ENCODE assay signal across 1 cellular context in the genomic region with DNA sequence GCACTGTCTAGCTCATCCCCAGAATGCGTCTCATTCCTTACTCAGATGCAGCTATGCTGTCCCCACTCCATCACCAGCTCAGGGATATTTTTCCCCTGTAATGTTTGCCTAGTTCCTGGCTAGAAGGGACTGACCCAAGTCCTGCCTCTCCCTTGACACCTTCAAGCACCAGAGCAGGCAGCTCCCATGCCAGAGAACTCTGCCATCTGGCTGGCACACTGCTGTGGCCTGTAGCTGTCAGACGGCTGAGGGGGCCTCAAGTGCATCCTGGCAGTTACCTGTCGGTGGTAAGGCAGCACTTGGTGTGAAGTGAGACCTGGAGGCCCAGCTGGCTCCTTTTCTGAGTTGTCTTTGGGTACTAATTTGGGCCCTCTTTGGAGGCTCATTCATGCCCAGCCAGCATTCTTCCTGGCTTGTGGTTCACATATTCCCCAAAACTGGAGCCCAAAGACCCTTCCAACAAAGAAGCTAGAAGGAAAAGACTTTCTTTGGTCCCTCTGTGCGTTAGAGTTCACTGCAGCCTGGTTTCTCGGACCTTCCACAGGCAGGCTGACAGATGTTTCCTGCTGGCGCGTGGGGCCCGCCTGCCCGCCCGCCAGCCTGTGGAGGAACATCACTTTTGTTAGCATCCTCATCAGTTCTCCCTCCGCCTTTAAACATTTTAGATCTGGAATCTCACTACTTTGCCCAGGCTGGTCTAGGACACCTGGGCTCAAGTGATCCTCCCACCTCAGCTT.
A peak's percentile ranks its signal among the peaks of the same experiment; 100 is the strongest.
TF ChIP-seq lines count a peak whose summit lies in the region.

No MANE protein-coding gene starts in this region.

TF ChIP-seq in HepG2, 621 proteins besides CTCF, POLR2A, EP300 and RAD21 (continued from another document):
- TF ChIP-seq, protein P1, sequence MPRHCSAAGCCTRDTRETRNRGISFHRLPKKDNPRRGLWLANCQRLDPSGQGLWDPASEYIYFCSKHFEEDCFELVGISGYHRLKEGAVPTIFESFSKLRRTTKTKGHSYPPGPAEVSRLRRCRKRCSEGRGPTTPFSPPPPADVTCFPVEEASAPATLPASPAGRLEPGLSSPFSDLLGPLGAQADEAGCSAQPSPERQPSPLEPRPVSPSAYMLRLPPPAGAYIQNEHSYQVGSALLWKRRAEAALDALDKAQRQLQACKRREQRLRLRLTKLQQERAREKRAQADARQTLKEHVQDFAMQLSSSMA (CRISPR knock-in tag; IDR thresholded peaks at IDR 0.05): no peak
- no peak for TF ChIP-seq CENPT (CRISPR knock-in tag; IDR thresholded peaks at IDR 0.05; ENCODE audit: low read depth)
- no peak for TF ChIP-seq CSRNP1 (CRISPR knock-in tag; IDR thresholded peaks at IDR 0.05)
- peak; percentile 86; the same call in 1 of the 2 replicates for TF ChIP-seq ZSCAN22 (CRISPR knock-in tag; IDR thresholded peaks at IDR 0.05)
- peak; percentile 54 for TF ChIP-seq AGO2 (optimal IDR thresholded peaks at IDR 0.05; ENCODE audit: low read depth, low read length)
- no peak for TF ChIP-seq HOXA3 (CRISPR knock-in tag; IDR thresholded peaks at IDR 0.05)
- TF ChIP-seq MEIS1 (CRISPR knock-in tag; IDR thresholded peaks at IDR 0.05; ENCODE audit: borderline replicate concordance): no peak
- TF ChIP-seq, protein P2, sequence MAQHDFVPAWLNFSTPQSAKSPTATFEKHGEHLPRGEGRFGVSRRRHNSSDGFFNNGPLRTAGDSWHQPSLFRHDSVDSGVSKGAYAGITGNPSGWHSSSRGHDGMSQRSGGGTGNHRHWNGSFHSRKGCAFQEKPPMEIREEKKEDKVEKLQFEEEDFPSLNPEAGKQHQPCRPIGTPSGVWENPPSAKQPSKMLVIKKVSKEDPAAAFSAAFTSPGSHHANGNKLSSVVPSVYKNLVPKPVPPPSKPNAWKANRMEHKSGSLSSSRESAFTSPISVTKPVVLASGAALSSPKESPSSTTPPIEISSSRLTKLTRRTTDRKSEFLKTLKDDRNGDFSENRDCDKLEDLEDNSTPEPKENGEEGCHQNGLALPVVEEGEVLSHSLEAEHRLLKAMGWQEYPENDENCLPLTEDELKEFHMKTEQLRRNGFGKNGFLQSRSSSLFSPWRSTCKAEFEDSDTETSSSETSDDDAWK (CRISPR knock-in tag; IDR thresholded peaks at IDR 0.05): no peak
- TF ChIP-seq ZNF10 (CRISPR knock-in tag; IDR thresholded peaks at IDR 0.05; ENCODE audit: borderline replicate concordance, low read depth): no peak
